Comparison of ENCODE assay signal across 13 cellular contexts in genomic region chr2:58447586-58447985, GRCh38.
DNase-seq lines count a peak whose midpoint lies in the region; FAIRE-seq and TF ChIP-seq lines count a peak whose summit lies in the region.
"Had no signal": no experiment of that assay in that cellular context is flagged by ENCODE, and none has a peak within 500 bp of the region (broad histone marks: within the 10 kb centered on the region; RNA-seq: fewer than 3 reads in every experiment).

No MANE protein-coding gene starts in this region.

- no peaks in the 10 kb centered on the region for H3K36me3 ChIP-seq in endothelial cell of umbilical vein (ENCODE audit: control insufficient read depth in 2 of 2, extremely low read depth in 1 of 2, insufficient read depth in 2 of 2, low read length in 2 of 2)
- no peaks in the 10 kb centered on the region for H3K36me3 ChIP-seq in neural progenitor cell
- no peaks in the 10 kb centered on the region for H3K36me3 ChIP-seq in esophagus muscularis mucosa
- H3K36me3 ChIP-seq: sigmoid colon had no signal

- TF ChIP-seq CTCF in endothelial cell of umbilical vein (IDR thresholded peaks at IDR 0.05; ENCODE audit: extremely low read depth in 1 of 2, insufficient read depth in 1 of 2, low read depth in 1 of 2, low read length in 2 of 2) (no peak), neural progenitor cell (IDR thresholded peaks at IDR 0.05) (no peak), esophagus muscularis mucosa (IDR thresholded peaks at IDR 0.05) (no peak), CD14-positive monocyte (IDR thresholded peaks at IDR 0.05) (no peak)

- FAIRE-seq in GM12892 (lab: Jason Lieb, UNC) (peak; percentile 9), endothelial cell of umbilical vein (lab: Jason Lieb, UNC) (no peak)

- dilution Hi-C loops in endothelial cell of umbilical vein (cut with MboI; ENCODE audit: extremely low pct_ligation_motif_present, low sequenced_read_pairs), result no loop called here

- no peak for TF ChIP-seq EP300 in esophagus muscularis mucosa (IDR thresholded peaks at IDR 0.05)

- POLR2A ChIA-PET in endothelial cell of umbilical vein (lab: Charles Lee), result no interaction called here

- H3K27me3 Mint-ChIP-seq in neural progenitor cell (ENCODE audit: insufficient read depth, low read depth) (no peaks in the 10 kb centered on the region), CD14-positive monocyte (ENCODE audit: low read depth in 3 of 3) (peaks cover 0 to 2% (median 0%) of the 10 kb centered on the region in 3 donors)

- intact Hi-C loops in endothelial cell of umbilical vein (cut with micrococcal nuclease), result loop anchor here (10.0 kb wide), 1 partner anchor 403 kb away; the partner anchor contains the start of gene VRK2
- intact Hi-C loops in esophagus muscularis mucosa (cut with DNase I), result no loop called here
- intact Hi-C loops in CD14-positive monocyte (cut with micrococcal nuclease), result no loop called here

- TF ChIP-seq POLR2A in GM12892 (IDR thresholded peaks at IDR 0.05; ENCODE audit: low read depth, low read length) (no peak), endothelial cell of umbilical vein (IDR thresholded peaks at IDR 0.05; ENCODE audit: low read depth, low read length) (no peak), esophagus muscularis mucosa (IDR thresholded peaks at IDR 0.05; ENCODE audit: low read depth) (no peak)

- H3K4me1 ChIP-seq in endothelial cell of umbilical vein (ENCODE audit: control insufficient read depth, extremely low read depth, insufficient read depth, low read length), result no peaks in the 10 kb centered on the region
- H3K4me1 ChIP-seq in neural progenitor cell, result peaks cover 7% of the 10 kb centered on the region
- no peaks in the 10 kb centered on the region for H3K4me1 ChIP-seq in esophagus muscularis mucosa
- H3K4me1 ChIP-seq: sigmoid colon had no signal

- no TSS peak for BruUV-seq in endothelial cell of umbilical vein (replicated peaks; lab: Mats Ljungman, UMichigan)

- H3K9ac ChIP-seq in endothelial cell of umbilical vein (replicated peaks; ENCODE audit: extremely low read depth, insufficient read depth, low read length), result no peak overlapping the region
- no peak overlapping the region for H3K9ac ChIP-seq in neural progenitor cell

- H3K27me3 ChIP-seq in endothelial cell of umbilical vein (ENCODE audit: control insufficient read depth in 2 of 2, insufficient read depth in 2 of 2, low read length in 2 of 2), result peaks cover 1 to 6% of the 10 kb centered on the region in 2 experiments
- no peaks in the 10 kb centered on the region for H3K27me3 ChIP-seq in neural progenitor cell
- no peaks in the 10 kb centered on the region for H3K27me3 ChIP-seq in esophagus muscularis mucosa
- H3K27me3 ChIP-seq: sigmoid colon had no signal

- H3K36me3 Mint-ChIP-seq in neural progenitor cell, result no peaks in the 10 kb centered on the region
- H3K36me3 Mint-ChIP-seq in CD14-positive monocyte, result no peaks in the 10 kb centered on the region

- DNase-seq in GM12892 (ENCODE audit: insufficient read length) (no peak), M059J (ENCODE audit: low read depth) (peak; percentile 28), endothelial cell of umbilical vein (ENCODE audit: low read depth, low spot score) (no peak), neural progenitor cell (ENCODE audit: low spot score) (no peak), esophagus muscularis mucosa (ENCODE audit: extremely low spot score) (no peak), SKM-1 (lab: John Stamatoyannopoulos, UW; ENCODE audit: unreplicated experiment) (no peak), epidermal melanocyte (ENCODE audit: insufficient read length, low spot score) (no peak), CD14-positive monocyte (ENCODE audit: low spot score) (no peak)
- DNase-seq: sigmoid colon had no signal

- H3K79me2 ChIP-seq in endothelial cell of umbilical vein (ENCODE audit: control insufficient read depth, insufficient read depth, low read length) (no peaks in the 10 kb centered on the region), neural progenitor cell (ENCODE audit: low read depth) (no peaks in the 10 kb centered on the region)

- CTCF ChIA-PET in endothelial cell of umbilical vein (lab: Charles Lee), result interaction anchor here (0.6 to 10.0 kb wide), 32 partner anchors 8 to 727 kb away, joined by 3 to 231 read pairs (median 4); no protein-coding TSS in a partner anchor

- H3K4me3 ChIP-seq in endothelial cell of umbilical vein (replicated peaks in 1 of 3; ENCODE audit: insufficient read depth in 1 of 3, low read depth in 1 of 3, low read length in 3 of 3) (no peak overlapping the region), neural progenitor cell (no peak overlapping the region), esophagus muscularis mucosa (no peak overlapping the region)
- H3K4me3 ChIP-seq: sigmoid colon, SK-N-MC had no signal

- H3K9me3 Mint-ChIP-seq in neural progenitor cell (no peaks in the 10 kb centered on the region), CD14-positive monocyte (no peaks in the 10 kb centered on the region)
- H3K9me3 Mint-ChIP-seq: activated CD4-positive, alpha-beta T cell treated with anti-CD3 and anti-CD28 coated beads, Interleukin-2, amount 10 ng/mL, durations not matched to agents 7 days and 5 days; activated naive CD4-positive, alpha-beta T cell treated with anti-CD3 and anti-CD28 coated beads for 36 hours had no signal

- H3K4me1 Mint-ChIP-seq in neural progenitor cell, result peaks cover 13% of the 10 kb centered on the region
- peaks cover 23% of the 10 kb centered on the region for H3K4me1 Mint-ChIP-seq in CD14-positive monocyte
- H3K4me1 Mint-ChIP-seq: activated CD4-positive, alpha-beta T cell treated with anti-CD3 and anti-CD28 coated beads, Interleukin-2, amount 10 ng/mL, durations not matched to agents 7 days and 5 days had no signal

- H4K20me1 ChIP-seq in endothelial cell of umbilical vein (replicated peaks; ENCODE audit: control insufficient read depth, extremely low read depth, insufficient read depth, low read length) (no peaks in the 10 kb centered on the region), neural progenitor cell (ENCODE audit: low read depth) (no peaks in the 10 kb centered on the region)

- 92% methylated on average over 2 of the region's 2 CpGs for WGBS in esophagus muscularis mucosa

- peak overlapping the region; percentile 48 for H2AFZ ChIP-seq in endothelial cell of umbilical vein (ENCODE audit: low read depth, low read length)
- peak overlapping the region; percentile 80 for H2AFZ ChIP-seq in neural progenitor cell (replicated peaks)

- no peaks in the 10 kb centered on the region for H3F3A ChIP-seq in neural progenitor cell (ENCODE audit: low read depth)

- H3K4me3 Mint-ChIP-seq in neural progenitor cell, result no peak overlapping the region
- no peak overlapping the region for H3K4me3 Mint-ChIP-seq in CD14-positive monocyte
- H3K4me3 Mint-ChIP-seq: activated CD4-positive, alpha-beta T cell treated with anti-CD3 and anti-CD28 coated beads, Interleukin-2, amount 10 ng/mL, durations not matched to agents 7 days and 5 days; activated naive CD4-positive, alpha-beta T cell treated with anti-CD3 and anti-CD28 coated beads for 36 hours had no signal

- H3K27ac Mint-ChIP-seq in neural progenitor cell (peak overlapping the region; percentile 2), CD14-positive monocyte (peak overlapping the region in 1 of 7 donors; percentile 3)
- H3K27ac Mint-ChIP-seq: activated CD4-positive, alpha-beta T cell treated with anti-CD3 and anti-CD28 coated beads, Interleukin-2, amount 10 ng/mL, durations not matched to agents 7 days and 5 days; activated naive CD4-positive, alpha-beta T cell treated with anti-CD3 and anti-CD28 coated beads for 36 hours had no signal

- H3K9me3 ChIP-seq in endothelial cell of umbilical vein (replicated peaks; ENCODE audit: control insufficient read depth, insufficient read depth, low read length) (no peaks in the 10 kb centered on the region), neural progenitor cell (ENCODE audit: low read depth) (no peaks in the 10 kb centered on the region), esophagus muscularis mucosa (no peaks in the 10 kb centered on the region)
- H3K9me3 ChIP-seq: sigmoid colon had no signal

- no peaks in the 10 kb centered on the region for H3K9me1 ChIP-seq in endothelial cell of umbilical vein (replicated peaks; ENCODE audit: control insufficient read depth, extremely low read depth, insufficient read depth, low read length)

- H3K4me2 ChIP-seq in endothelial cell of umbilical vein (ENCODE audit: insufficient read depth, low read length) (no peak overlapping the region), neural progenitor cell (no peak overlapping the region)

- no peak overlapping the region for H3K27ac ChIP-seq in endothelial cell of umbilical vein (ENCODE audit: insufficient read depth, low read depth, low read length)
- no peak overlapping the region for H3K27ac ChIP-seq in neural progenitor cell
- no peak overlapping the region for H3K27ac ChIP-seq in esophagus muscularis mucosa (replicated peaks in 1 of 4)
- H3K27ac ChIP-seq: HL-60, sigmoid colon, SK-N-MC had no signal

TF ChIP-seq in endothelial cell of umbilical vein, 7 proteins besides CTCF, POLR2A, EP300 and RAD21:
- no peak for TF ChIP-seq POLR2AphosphoS5 (IDR thresholded peaks at IDR 0.05; ENCODE audit: insufficient read depth, low read depth, low read length)
- no peak for TF ChIP-seq EZH2 (IDR thresholded peaks at IDR 0.05; ENCODE audit: borderline replicate concordance, low read depth, low read length, severe bottlenecking)
- no peak for TF ChIP-seq MYC (IDR thresholded peaks at IDR 0.05; ENCODE audit: low read depth, low read length)
- TF ChIP-seq FOS (IDR thresholded peaks at IDR 0.05; ENCODE audit: borderline replicate concordance, insufficient read depth, low read length), result no peak
- TF ChIP-seq, protein P1, sequence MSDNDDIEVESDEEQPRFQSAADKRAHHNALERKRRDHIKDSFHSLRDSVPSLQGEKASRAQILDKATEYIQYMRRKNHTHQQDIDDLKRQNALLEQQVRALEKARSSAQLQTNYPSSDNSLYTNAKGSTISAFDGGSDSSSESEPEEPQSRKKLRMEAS (IDR thresholded peaks at IDR 0.05; ENCODE audit: insufficient read depth, insufficient read length), result no peak
- no peak for TF ChIP-seq JUN (IDR thresholded peaks at IDR 0.05; ENCODE audit: borderline replicate concordance, insufficient read depth, insufficient read length, low read depth)
- TF ChIP-seq GATA2 (IDR thresholded peaks at IDR 0.05; ENCODE audit: insufficient read depth, insufficient read length, low read depth, low read length), result no peak
